In the genomic region with DNA sequence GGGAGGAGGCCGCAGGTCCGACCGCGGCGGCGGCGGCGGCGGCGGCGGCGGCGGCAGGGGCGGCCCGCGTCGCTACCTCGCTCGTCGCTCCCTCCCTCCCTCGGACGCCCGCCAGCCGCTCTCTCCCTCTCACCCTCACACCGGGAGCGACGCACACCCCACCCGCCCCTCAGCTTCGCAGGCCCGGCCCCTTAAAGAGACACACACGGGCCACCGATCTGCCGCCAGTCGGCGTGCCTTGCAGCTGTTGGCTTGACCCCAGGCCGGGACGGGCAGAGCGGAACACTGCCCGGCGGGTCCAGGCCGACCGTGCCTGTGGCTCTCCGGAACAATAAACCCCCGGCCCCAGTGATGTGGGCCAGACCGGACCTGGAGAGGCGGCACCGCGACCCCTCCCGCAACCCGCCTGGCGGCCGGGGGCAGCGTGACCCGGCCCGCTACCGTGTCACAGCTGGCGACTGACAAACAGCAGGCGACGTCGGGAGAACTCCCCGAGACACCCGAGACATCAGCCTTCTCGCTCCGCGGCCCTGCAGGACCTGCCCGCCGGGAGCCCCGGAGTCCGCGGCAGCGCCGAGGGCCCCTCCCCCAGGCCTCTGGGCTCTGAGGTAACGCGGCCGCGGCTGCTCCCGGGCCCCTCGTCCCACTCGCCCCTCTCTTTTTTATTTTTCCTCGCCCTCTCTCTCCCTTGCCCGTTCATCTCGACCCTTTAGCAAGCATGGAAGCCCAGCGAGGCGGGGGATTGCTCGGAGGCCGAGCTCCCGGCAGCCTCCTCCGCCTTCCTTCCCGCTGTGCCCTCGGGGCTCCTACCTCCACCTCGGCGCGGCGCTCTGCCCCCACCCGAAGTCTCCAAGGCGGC, we compare ENCODE assay signal across 8 cellular contexts. TPM values are rescaled to one million over a fixed set of nuclear protein-coding genes. Genes with fewer than 3 reads are reported as not detected.
DNase-seq lines count a peak whose midpoint lies in the region; ATAC-seq and TF ChIP-seq lines count a peak whose summit lies in the region.

A gene with protein sequence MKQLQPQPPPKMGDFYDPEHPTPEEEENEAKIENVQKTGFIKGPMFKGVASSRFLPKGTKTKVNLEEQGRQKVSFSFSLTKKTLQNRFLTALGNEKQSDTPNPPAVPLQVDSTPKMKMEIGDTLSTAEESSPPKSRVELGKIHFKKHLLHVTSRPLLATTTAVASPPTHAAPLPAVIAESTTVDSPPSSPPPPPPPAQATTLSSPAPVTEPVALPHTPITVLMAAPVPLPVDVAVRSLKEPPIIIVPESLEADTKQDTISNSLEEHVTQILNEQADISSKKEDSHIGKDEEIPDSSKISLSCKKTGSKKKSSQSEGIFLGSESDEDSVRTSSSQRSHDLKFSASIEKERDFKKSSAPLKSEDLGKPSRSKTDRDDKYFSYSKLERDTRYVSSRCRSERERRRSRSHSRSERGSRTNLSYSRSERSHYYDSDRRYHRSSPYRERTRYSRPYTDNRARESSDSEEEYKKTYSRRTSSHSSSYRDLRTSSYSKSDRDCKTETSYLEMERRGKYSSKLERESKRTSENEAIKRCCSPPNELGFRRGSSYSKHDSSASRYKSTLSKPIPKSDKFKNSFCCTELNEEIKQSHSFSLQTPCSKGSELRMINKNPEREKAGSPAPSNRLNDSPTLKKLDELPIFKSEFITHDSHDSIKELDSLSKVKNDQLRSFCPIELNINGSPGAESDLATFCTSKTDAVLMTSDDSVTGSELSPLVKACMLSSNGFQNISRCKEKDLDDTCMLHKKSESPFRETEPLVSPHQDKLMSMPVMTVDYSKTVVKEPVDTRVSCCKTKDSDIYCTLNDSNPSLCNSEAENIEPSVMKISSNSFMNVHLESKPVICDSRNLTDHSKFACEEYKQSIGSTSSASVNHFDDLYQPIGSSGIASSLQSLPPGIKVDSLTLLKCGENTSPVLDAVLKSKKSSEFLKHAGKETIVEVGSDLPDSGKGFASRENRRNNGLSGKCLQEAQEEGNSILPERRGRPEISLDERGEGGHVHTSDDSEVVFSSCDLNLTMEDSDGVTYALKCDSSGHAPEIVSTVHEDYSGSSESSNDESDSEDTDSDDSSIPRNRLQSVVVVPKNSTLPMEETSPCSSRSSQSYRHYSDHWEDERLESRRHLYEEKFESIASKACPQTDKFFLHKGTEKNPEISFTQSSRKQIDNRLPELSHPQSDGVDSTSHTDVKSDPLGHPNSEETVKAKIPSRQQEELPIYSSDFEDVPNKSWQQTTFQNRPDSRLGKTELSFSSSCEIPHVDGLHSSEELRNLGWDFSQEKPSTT (N-terminal part only) (minus strand): TSS at position 124 of the 859 bp plus-strand sequence. CDS start 189 bp downstream, outside the sequence.

- H3K79me2 ChIP-seq in OCI-LY7 (ENCODE audit: insufficient read depth, low read depth, low read length) = peaks cover 84% of the 10 kb centered on the region

- peak within 1 kb of the TSS; percentile 81 for H3K4me2 ChIP-seq in OCI-LY7 (ENCODE audit: low read length)

- POLR2A ChIA-PET in OCI-LY7 (lab: Charles Lee) = interaction anchor here (0.9 to 2.6 kb wide), 7 partner anchors 11 to 217 kb away, joined by 3 to 11 read pairs (median 4); a partner anchor contains a TSS

- BruUV-seq in OCI-LY7 (replicated peaks; lab: Mats Ljungman, UMichigan) = no TSS peak

- H3K9me2 ChIP-seq in OCI-LY7 (ENCODE audit: insufficient read depth, low read length) = no peaks in the 10 kb centered on the region

- H3K27ac ChIP-seq in HUES48 (ENCODE audit: low read depth, low read length) = peak within 1 kb of the TSS; percentile 96
- peak within 1 kb of the TSS; percentile 85 for H3K27ac ChIP-seq in OCI-LY7 (ENCODE audit: low read depth, low read length, poor library complexity, severe bottlenecking)

- H3K36me3 ChIP-seq in HUES48 (ENCODE audit: control insufficient read depth, insufficient read depth, low read length) (no peaks in the 10 kb centered on the region), OCI-LY7 (ENCODE audit: insufficient read depth, low read length) (peaks cover 29% of the 10 kb centered on the region; the same call in 1 of the 2 replicates), mucosa of descending colon (ENCODE audit: low read depth) (no peaks in the 10 kb centered on the region)

- no peaks in the 10 kb centered on the region for H3K27me3 ChIP-seq in HUES48 (ENCODE audit: control insufficient read depth, insufficient read depth, low read length)

- TF ChIP-seq CTCF in OCI-LY7 (conservative IDR thresholded peaks at IDR 0.05; ENCODE audit: low read length) (peak; percentile 79), epithelial cell of esophagus (IDR thresholded peaks at IDR 0.05; ENCODE audit: insufficient read depth, low read depth, low read length, missing control alignments) (peak; percentile 16), mucosa of descending colon (IDR thresholded peaks at IDR 0.05) (no peak)

- H2AFZ ChIP-seq in OCI-LY7 (ENCODE audit: low read length) = peak within 1 kb of the TSS; percentile 76; the same call in 1 of the 2 replicates

- peak; percentile 93 for DNase-seq in D341Med (ENCODE audit: low spot score)
- peak; percentile 93 for DNase-seq in OCI-LY7 (ENCODE audit: low spot score)
- DNase-seq in activated T-cell treated with anti-CD3 and anti-CD28 coated beads for 24 hours (ENCODE audit: low read depth) = peak; percentile 77
- peak; percentile 94 for DNase-seq in epithelial cell of esophagus (ENCODE audit: low read depth)
- DNase-seq in mucosa of descending colon = peak; percentile 93 to 96 (median 95)
- DNase-seq in stimulated activated CD8-positive, alpha-beta memory T cell treated with anti-CD3 and anti-CD28 coated beads, Interleukin-4, amount 100 ng/mL, for 1 hour (ENCODE audit: low read depth in 2 of 2, low spot score in 1 of 2) = peak; percentile 66 to 73

- intact Hi-C loops in OCI-LY7 (cut with micrococcal nuclease; ENCODE audit: unreplicated experiment) = loop anchor here (1.0 to 5.0 kb wide), 6 partner anchors 61 to 237 kb away; a partner anchor contains a TSS
- intact Hi-C loops in mucosa of descending colon (cut with DNase I, micrococcal nuclease) = no loop called here

- H3K4me1 ChIP-seq in HUES48 (ENCODE audit: control insufficient read depth, insufficient read depth, low read length) (peaks cover 24% of the 10 kb centered on the region), OCI-LY7 (ENCODE audit: insufficient read depth, low read length, poor library complexity, severe bottlenecking) (peaks cover 45% of the 10 kb centered on the region), mucosa of descending colon (ENCODE audit: low read depth) (peaks cover 31% of the 10 kb centered on the region)

- H3K9me3 ChIP-seq in HUES48 (ENCODE audit: control insufficient read depth, insufficient read depth, low read length) (no peaks in the 10 kb centered on the region), OCI-LY7 (ENCODE audit: low read length) (no peaks in the 10 kb centered on the region), mucosa of descending colon (no peaks in the 10 kb centered on the region)

- CTCF ChIA-PET in OCI-LY7 (lab: Charles Lee; ENCODE audit: unreplicated experiment) = interaction anchor here (0.6 to 1.0 kb wide), 4 partner anchors 11 to 79 kb away, joined by 3 to 10 read pairs (median 4); no protein-coding TSS in a partner anchor

- peaks cover 30% of the 10 kb centered on the region for H4K20me1 ChIP-seq in OCI-LY7 (ENCODE audit: insufficient read depth, low read length)

- ATAC-seq in GM21381 (IDR thresholded peaks at IDR 0.05; ENCODE audit: unreplicated experiment) = peak; percentile 71
- peak; percentile 94 for ATAC-seq in mucosa of descending colon

- H3K9ac ChIP-seq in HUES48 (ENCODE audit: low read depth, low read length) = peak within 1 kb of the TSS; percentile 89

- peak within 1 kb of the TSS; percentile 78 for H3K4me3 ChIP-seq in HUES48 (ENCODE audit: low read depth, low read length)
- H3K4me3 ChIP-seq in OCI-LY7 (ENCODE audit: low read depth, low read length, poor library complexity, severe bottlenecking) = peak within 1 kb of the TSS; percentile 85
- H3K4me3 ChIP-seq in epithelial cell of esophagus (ENCODE audit: low read length) = peak within 1 kb of the TSS; percentile 82
- peak within 1 kb of the TSS; percentile 87 for H3K4me3 ChIP-seq in mucosa of descending colon

RNA-seq across cellular contexts. Expression of the gene that starts here (rescaled TPM):
- 55.7 and 62.7 TPM in 2 replicates for total RNA-seq in OCI-LY7 (2014; rRNA removed; shearing (Covaris generic))
- 74.5 and 79.3 TPM in 2 replicates for total RNA-seq in OCI-LY7 (2022)
- 10 to 100 TPM; 41.5 to 71.1 (median 50.4) TPM for total RNA-seq in mucosa of descending colon

Comparison
In these comparisons a context has a peak if more than half of its experiments do, and no peak if none do; other contexts are left out.
1. Peak in every context shown above with its lines: DNase-seq, ATAC-seq, H3K4me3 ChIP-seq and H3K27ac ChIP-seq.